1 cellular context compared by ENCODE assay signal in genomic region chr5:76811214-76811613, GRCh38.
TF ChIP-seq lines count a peak whose summit lies in the region.

No MANE protein-coding gene starts in this region.

TF ChIP-seq in HepG2, 621 proteins besides CTCF, POLR2A, EP300 and RAD21 (continued from another document):
- TF ChIP-seq, protein P1, sequence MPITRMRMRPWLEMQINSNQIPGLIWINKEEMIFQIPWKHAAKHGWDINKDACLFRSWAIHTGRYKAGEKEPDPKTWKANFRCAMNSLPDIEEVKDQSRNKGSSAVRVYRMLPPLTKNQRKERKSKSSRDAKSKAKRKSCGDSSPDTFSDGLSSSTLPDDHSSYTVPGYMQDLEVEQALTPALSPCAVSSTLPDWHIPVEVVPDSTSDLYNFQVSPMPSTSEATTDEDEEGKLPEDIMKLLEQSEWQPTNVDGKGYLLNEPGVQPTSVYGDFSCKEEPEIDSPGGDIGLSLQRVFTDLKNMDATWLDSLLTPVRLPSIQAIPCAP (CRISPR knock-in tag; IDR thresholded peaks at IDR 0.05; ENCODE audit: low read depth), result no peak
- TF ChIP-seq, protein P2, sequence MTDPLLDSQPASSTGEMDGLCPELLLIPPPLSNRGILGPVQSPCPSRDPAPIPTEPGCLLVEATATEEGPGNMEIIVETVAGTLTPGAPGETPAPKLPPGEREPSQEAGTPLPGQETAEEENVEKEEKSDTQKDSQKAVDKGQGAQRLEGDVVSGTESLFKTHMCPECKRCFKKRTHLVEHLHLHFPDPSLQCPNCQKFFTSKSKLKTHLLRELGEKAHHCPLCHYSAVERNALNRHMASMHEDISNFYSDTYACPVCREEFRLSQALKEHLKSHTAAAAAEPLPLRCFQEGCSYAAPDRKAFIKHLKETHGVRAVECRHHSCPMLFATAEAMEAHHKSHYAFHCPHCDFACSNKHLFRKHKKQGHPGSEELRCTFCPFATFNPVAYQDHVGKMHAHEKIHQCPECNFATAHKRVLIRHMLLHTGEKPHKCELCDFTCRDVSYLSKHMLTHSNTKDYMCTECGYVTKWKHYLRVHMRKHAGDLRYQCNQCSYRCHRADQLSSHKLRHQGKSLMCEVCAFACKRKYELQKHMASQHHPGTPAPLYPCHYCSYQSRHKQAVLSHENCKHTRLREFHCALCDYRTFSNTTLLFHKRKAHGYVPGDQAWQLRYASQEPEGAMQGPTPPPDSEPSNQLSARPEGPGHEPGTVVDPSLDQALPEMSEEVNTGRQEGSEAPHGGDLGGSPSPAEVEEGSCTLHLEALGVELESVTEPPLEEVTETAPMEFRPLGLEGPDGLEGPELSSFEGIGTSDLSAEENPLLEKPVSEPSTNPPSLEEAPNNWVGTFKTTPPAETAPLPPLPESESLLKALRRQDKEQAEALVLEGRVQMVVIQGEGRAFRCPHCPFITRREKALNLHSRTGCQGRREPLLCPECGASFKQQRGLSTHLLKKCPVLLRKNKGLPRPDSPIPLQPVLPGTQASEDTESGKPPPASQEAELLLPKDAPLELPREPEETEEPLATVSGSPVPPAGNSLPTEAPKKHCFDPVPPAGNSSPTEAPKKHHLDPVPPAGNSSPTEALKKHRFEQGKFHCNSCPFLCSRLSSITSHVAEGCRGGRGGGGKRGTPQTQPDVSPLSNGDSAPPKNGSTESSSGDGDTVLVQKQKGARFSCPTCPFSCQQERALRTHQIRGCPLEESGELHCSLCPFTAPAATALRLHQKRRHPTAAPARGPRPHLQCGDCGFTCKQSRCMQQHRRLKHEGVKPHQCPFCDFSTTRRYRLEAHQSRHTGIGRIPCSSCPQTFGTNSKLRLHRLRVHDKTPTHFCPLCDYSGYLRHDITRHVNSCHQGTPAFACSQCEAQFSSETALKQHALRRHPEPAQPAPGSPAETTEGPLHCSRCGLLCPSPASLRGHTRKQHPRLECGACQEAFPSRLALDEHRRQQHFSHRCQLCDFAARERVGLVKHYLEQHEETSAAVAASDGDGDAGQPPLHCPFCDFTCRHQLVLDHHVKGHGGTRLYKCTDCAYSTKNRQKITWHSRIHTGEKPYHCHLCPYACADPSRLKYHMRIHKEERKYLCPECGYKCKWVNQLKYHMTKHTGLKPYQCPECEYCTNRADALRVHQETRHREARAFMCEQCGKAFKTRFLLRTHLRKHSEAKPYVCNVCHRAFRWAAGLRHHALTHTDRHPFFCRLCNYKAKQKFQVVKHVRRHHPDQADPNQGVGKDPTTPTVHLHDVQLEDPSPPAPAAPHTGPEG (CRISPR knock-in tag; IDR thresholded peaks at IDR 0.05), result no peak
- no peak for TF ChIP-seq ZNF891 (CRISPR knock-in tag; IDR thresholded peaks at IDR 0.05)
